Comparison of ENCODE assay signal across 18 cellular contexts in the genomic region with DNA sequence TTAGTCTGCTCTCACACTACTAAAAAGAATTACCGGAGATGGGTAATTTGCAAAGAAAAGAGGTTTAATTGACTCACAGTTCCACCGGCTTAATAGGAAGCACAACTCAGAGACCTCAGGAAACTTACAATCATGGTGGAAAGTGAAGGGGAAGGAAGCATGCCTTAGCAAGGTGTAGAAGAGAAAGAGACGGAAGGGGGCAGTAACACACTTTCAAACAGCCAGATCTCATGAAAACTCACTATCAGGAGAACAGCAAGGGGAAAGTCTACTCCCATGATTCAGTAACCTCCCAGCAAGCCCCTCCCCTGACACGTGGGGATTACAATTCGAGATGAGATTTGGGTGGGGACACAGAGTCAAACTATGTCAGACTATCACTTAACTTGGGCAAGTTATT.
DNase-seq lines count a peak whose midpoint lies in the region; ATAC-seq and TF ChIP-seq lines count a peak whose summit lies in the region.
"Had no signal": no experiment of that assay in that cellular context is flagged by ENCODE, and none has a peak within 500 bp of the region (broad histone marks: within the 10 kb centered on the region; RNA-seq: fewer than 3 reads in every experiment).

No MANE protein-coding gene starts in this region.

- H3K4ac ChIP-seq in mesenchymal stem cell (ENCODE audit: low read depth in 1 of 2, low read length in 2 of 2): no peak overlapping the region

- no peaks in the 10 kb centered on the region for H3K79me1 ChIP-seq in mesenchymal stem cell (replicated peaks; ENCODE audit: low read length, poor library complexity, severe bottlenecking)

- H3K36me3 ChIP-seq in GM23338 (ENCODE audit: insufficient read depth) (no peaks in the 10 kb centered on the region), mesenchymal stem cell (ENCODE audit: control insufficient read depth in 1 of 2, insufficient read depth in 2 of 2, low read depth in 1 of 2, low read length in 2 of 2) (no peaks in the 10 kb centered on the region)

- H3K36me3 Mint-ChIP-seq in GM23338 (ENCODE audit: low read depth): no peaks in the 10 kb centered on the region
- no peaks in the 10 kb centered on the region for H3K36me3 Mint-ChIP-seq in WTC11
- H3K36me3 Mint-ChIP-seq in activated CD4-positive, alpha-beta T cell treated with anti-CD3 and anti-CD28 coated beads, Interleukin-2, amount 10 ng/mL, durations not matched to agents 24 days and 14 days (ENCODE audit: low read depth): no peaks in the 10 kb centered on the region

- intact Hi-C loops in posterior vena cava (cut with DNase I): no loop called here
- intact Hi-C loops in activated CD4-positive, alpha-beta T cell treated with anti-CD3 and anti-CD28 coated beads, Interleukin-2, amount 10 ng/mL, durations not matched to agents 24 days and 14 days (cut with micrococcal nuclease): no loop called here

- H3K9me3 Mint-ChIP-seq in GM23338 (no peaks in the 10 kb centered on the region; the same call in 2 of the 3 replicates), WTC11 (peaks cover 9% of the 10 kb centered on the region)
- H3K9me3 Mint-ChIP-seq in activated CD4-positive, alpha-beta T cell treated with anti-CD3 and anti-CD28 coated beads, Interleukin-2, amount 10 ng/mL, durations not matched to agents 24 days and 14 days: peaks cover 4% of the 10 kb centered on the region
- H3K9me3 Mint-ChIP-seq: HFFc6 had no signal

- H3K4me2 ChIP-seq in GM23338 (no peak overlapping the region), mesenchymal stem cell (ENCODE audit: low read length, poor library complexity, severe bottlenecking) (no peak overlapping the region)

- peak overlapping the region; percentile 14; the same call in 1 of the 2 replicates for H2AFZ ChIP-seq in GM23338
- no peak overlapping the region for H2AFZ ChIP-seq in mesenchymal stem cell (ENCODE audit: low read depth, low read length)

- H4K20me1 ChIP-seq in GM23338 (replicated peaks; ENCODE audit: insufficient read depth): no peaks in the 10 kb centered on the region

- H2BK12ac ChIP-seq in mesenchymal stem cell (ENCODE audit: low read length in 2 of 2): no peak overlapping the region

- no peak overlapping the region for H3K23ac ChIP-seq in mesenchymal stem cell (ENCODE audit: low read length in 2 of 2)

- H3K4me3 ChIP-seq in GM23338: no peak overlapping the region
- no peak overlapping the region for H3K4me3 ChIP-seq in mesenchymal stem cell (ENCODE audit: insufficient read depth in 1 of 2, low read depth in 1 of 2, low read length in 2 of 2)
- H3K4me3 ChIP-seq: K562 had no signal

- WGBS in mesenchymal stem cell: 88% methylated on average over 1 of the region's 5 CpGs

- H3K4me1 ChIP-seq in GM23338 (ENCODE audit: insufficient read depth): no peaks in the 10 kb centered on the region
- H3K4me1 ChIP-seq in mesenchymal stem cell (ENCODE audit: control insufficient read depth, insufficient read depth, low read depth, low read length): no peaks in the 10 kb centered on the region

- ATAC-seq in GM23338 (no peak), WTC11 (peak; percentile 66), HG03571 (IDR thresholded peaks at IDR 0.05; ENCODE audit: unreplicated experiment) (no peak)
- ATAC-seq: K562 had no signal

- H2BK5ac ChIP-seq in mesenchymal stem cell (ENCODE audit: low read depth, low read length, poor library complexity, severe bottlenecking): no peak overlapping the region

- CTCF ChIA-PET in WTC11 (lab: Charles Lee): no interaction called here

- TF ChIP-seq CTCF in GM23338 (conservative IDR thresholded peaks at IDR 0.05; ENCODE audit: low read depth in 2 of 2): peak in 1 of 2 experiments; percentile 59; a peak in 2 of 4 replicates
- TF ChIP-seq CTCF in WTC11 (IDR thresholded peaks at IDR 0.05): no peak

- H3K27me3 Mint-ChIP-seq in GM23338 (ENCODE audit: insufficient read depth, low read depth, poor library complexity) (peaks cover 3% of the 10 kb centered on the region), WTC11 (ENCODE audit: low read depth) (no peaks in the 10 kb centered on the region)
- H3K27me3 Mint-ChIP-seq in activated CD4-positive, alpha-beta T cell treated with anti-CD3 and anti-CD28 coated beads, Interleukin-2, amount 10 ng/mL, durations not matched to agents 24 days and 14 days: no peaks in the 10 kb centered on the region
- H3K27me3 Mint-ChIP-seq: B cell; CD4-positive, alpha-beta T cell had no signal

- no peak overlapping the region for H3K14ac ChIP-seq in mesenchymal stem cell (ENCODE audit: low read length in 2 of 2)

- H3K9me2 ChIP-seq in GM23338 (ENCODE audit: insufficient read depth): no peaks in the 10 kb centered on the region

- DNase-seq in GM23338 (ENCODE audit: low spot score) (peak; percentile 29), HT-29 (ENCODE audit: low spot score) (peak; percentile 30), WTC11 (ENCODE audit: low spot score) (no peak), mesenchymal stem cell (no peak), posterior vena cava (ENCODE audit: low spot score) (no peak)
- no peak for DNase-seq in activated CD4-positive, alpha-beta T cell treated with anti-CD3 and anti-CD28 coated beads, Interleukin-2, amount 10 ng/mL, durations not matched to agents 24 days and 14 days
- DNase-seq: C1 segment of cervical spinal cord; Calu3; CD4-positive, alpha-beta T cell; DMS 273 treated with DMSO at 0.1 percent for 48 hours; DMS79 treated with DMSO at 0.1 percent for 48 hours; EL; GOT3; HCEC 1CT; HFFc6 had no signal

- no peak overlapping the region for H4K91ac ChIP-seq in mesenchymal stem cell (ENCODE audit: low read length)

- no peak overlapping the region for H3K27ac ChIP-seq in GM23338 (ENCODE audit: low read depth)
- no peak overlapping the region for H3K27ac ChIP-seq in mesenchymal stem cell (ENCODE audit: low read length, poor library complexity, severe bottlenecking)

- peak overlapping the region; percentile 77 for H2AK5ac ChIP-seq in mesenchymal stem cell (ENCODE audit: low read length, severe bottlenecking)

- no peak overlapping the region for H2BK15ac ChIP-seq in mesenchymal stem cell (ENCODE audit: low read depth, poor library complexity, severe bottlenecking)

- H3F3A ChIP-seq in GM23338 (replicated peaks; ENCODE audit: low read depth): no peaks in the 10 kb centered on the region

- no peaks in the 10 kb centered on the region; the same call in 2 of the 3 replicates for H3K4me1 Mint-ChIP-seq in GM23338
- H3K4me1 Mint-ChIP-seq in WTC11: peaks cover under 1% of the 10 kb centered on the region; the same call in 1 of the 2 replicates
- no peaks in the 10 kb centered on the region for H3K4me1 Mint-ChIP-seq in activated CD4-positive, alpha-beta T cell treated with anti-CD3 and anti-CD28 coated beads, Interleukin-2, amount 10 ng/mL, durations not matched to agents 24 days and 14 days

- H3K9me3 ChIP-seq in mesenchymal stem cell (ENCODE audit: control insufficient read depth, low read length): no peaks in the 10 kb centered on the region

- no peak overlapping the region for H3K9ac ChIP-seq in mesenchymal stem cell (ENCODE audit: low read length)

- H3K4me3 Mint-ChIP-seq in GM23338: no peak overlapping the region
- no peak overlapping the region for H3K4me3 Mint-ChIP-seq in WTC11
- no peak overlapping the region for H3K4me3 Mint-ChIP-seq in activated CD4-positive, alpha-beta T cell treated with anti-CD3 and anti-CD28 coated beads, Interleukin-2, amount 10 ng/mL, durations not matched to agents 24 days and 14 days
- H3K4me3 Mint-ChIP-seq: B cell; CD4-positive, alpha-beta T cell; HFFc6 had no signal

- no peak overlapping the region for H2BK120ac ChIP-seq in mesenchymal stem cell (ENCODE audit: low read depth, low read length)

- H3K27me3 ChIP-seq in GM23338 (ENCODE audit: insufficient read depth) (no peaks in the 10 kb centered on the region), mesenchymal stem cell (ENCODE audit: control insufficient read depth in 1 of 2, insufficient read depth in 1 of 2, low read length in 2 of 2) (no peaks in the 10 kb centered on the region)

- POLR2A ChIA-PET in WTC11 (lab: Charles Lee): no interaction called here

- H3K79me2 ChIP-seq in GM23338 (replicated peaks; ENCODE audit: insufficient read depth): no peaks in the 10 kb centered on the region

- no peak overlapping the region for H3K18ac ChIP-seq in mesenchymal stem cell (ENCODE audit: low read depth in 1 of 2, low read length in 2 of 2)

- no peak overlapping the region for H4K8ac ChIP-seq in mesenchymal stem cell (ENCODE audit: low read length)

- H3K27ac Mint-ChIP-seq in GM23338 (no peak overlapping the region), WTC11 (no peak overlapping the region)
- H3K27ac Mint-ChIP-seq in activated CD4-positive, alpha-beta T cell treated with anti-CD3 and anti-CD28 coated beads, Interleukin-2, amount 10 ng/mL, durations not matched to agents 24 days and 14 days: no peak overlapping the region
- H3K27ac Mint-ChIP-seq: B cell; CD4-positive, alpha-beta T cell; HFFc6 had no signal

TF ChIP-seq in GM23338, 12 proteins besides CTCF, POLR2A, EP300 and RAD21 (continues in another document):
- TF ChIP-seq ZNF331 (CRISPR knock-in tag; IDR thresholded peaks at IDR 0.05; ENCODE audit: low read depth) (no peak), EZH2phosphoT487 (IDR thresholded peaks at IDR 0.05; ENCODE audit: unreplicated experiment) (no peak), CREB1 (CRISPR knock-in tag; IDR thresholded peaks at IDR 0.05; ENCODE audit: low read depth) (no peak)
- TF ChIP-seq, protein P1, sequence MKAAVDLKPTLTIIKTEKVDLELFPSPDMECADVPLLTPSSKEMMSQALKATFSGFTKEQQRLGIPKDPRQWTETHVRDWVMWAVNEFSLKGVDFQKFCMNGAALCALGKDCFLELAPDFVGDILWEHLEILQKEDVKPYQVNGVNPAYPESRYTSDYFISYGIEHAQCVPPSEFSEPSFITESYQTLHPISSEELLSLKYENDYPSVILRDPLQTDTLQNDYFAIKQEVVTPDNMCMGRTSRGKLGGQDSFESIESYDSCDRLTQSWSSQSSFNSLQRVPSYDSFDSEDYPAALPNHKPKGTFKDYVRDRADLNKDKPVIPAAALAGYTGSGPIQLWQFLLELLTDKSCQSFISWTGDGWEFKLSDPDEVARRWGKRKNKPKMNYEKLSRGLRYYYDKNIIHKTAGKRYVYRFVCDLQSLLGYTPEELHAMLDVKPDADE (IDR thresholded peaks at IDR 0.05): no peak

TF ChIP-seq in WTC11, 78 proteins besides CTCF, POLR2A, EP300 and RAD21 (continues in another document):
- TF ChIP-seq, protein P2, sequence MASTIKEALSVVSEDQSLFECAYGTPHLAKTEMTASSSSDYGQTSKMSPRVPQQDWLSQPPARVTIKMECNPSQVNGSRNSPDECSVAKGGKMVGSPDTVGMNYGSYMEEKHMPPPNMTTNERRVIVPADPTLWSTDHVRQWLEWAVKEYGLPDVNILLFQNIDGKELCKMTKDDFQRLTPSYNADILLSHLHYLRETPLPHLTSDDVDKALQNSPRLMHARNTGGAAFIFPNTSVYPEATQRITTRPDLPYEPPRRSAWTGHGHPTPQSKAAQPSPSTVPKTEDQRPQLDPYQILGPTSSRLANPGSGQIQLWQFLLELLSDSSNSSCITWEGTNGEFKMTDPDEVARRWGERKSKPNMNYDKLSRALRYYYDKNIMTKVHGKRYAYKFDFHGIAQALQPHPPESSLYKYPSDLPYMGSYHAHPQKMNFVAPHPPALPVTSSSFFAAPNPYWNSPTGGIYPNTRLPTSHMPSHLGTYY (CRISPR knock-in tag; IDR thresholded peaks at IDR 0.05): no peak
- TF ChIP-seq FOXK1 (CRISPR knock-in tag; IDR thresholded peaks at IDR 0.05) (no peak), ZNF423 (CRISPR knock-in tag; IDR thresholded peaks at IDR 0.05) (no peak)

Comparison
In these comparisons a context has a peak if more than half of its experiments do, and no peak if none do; other contexts are left out.
1. DNase-seq: peak in GM23338 (single experiment) and HT-29 (single experiment); none in WTC11 (single experiment), mesenchymal stem cell (single experiment), posterior vena cava (single experiment) and activated CD4-positive, alpha-beta T cell treated with anti-CD3 and anti-CD28 coated beads, Interleukin-2, amount 10 ng/mL, durations not matched to agents 24 days and 14 days (single experiment).